22 cellular contexts compared by ENCODE assay signal in genomic region chr4:153661915-153662314, GRCh38.
"Had no signal": no experiment of that assay in that cellular context is flagged by ENCODE, and none has a peak within 500 bp of the region (broad histone marks: within the 10 kb centered on the region; RNA-seq: fewer than 3 reads in every experiment).

No MANE protein-coding gene starts in this region.

- H3K4me3 Mint-ChIP-seq: activated CD4-positive, alpha-beta memory T cell treated with anti-CD3 and anti-CD28 coated beads, Interleukin-2, amount 10 ng/mL, durations not matched to agents 7 days and 5 days; activated CD4-positive, alpha-beta T cell treated with anti-CD3 and anti-CD28 coated beads for 36 hours; activated naive CD4-positive, alpha-beta T cell treated with anti-CD3 and anti-CD28 coated beads for 36 hours; activated naive CD8-positive, alpha-beta T cell; activated T-helper 17 cell treated with anti-CD3 and anti-CD28 coated beads, Interleukin-2, amount 50 U/mL, for 72 hours; T-cell had no signal

- H3K4me3 ChIP-seq: SK-N-MC had no signal

- ATAC-seq: activated CD4-positive, alpha-beta T cell treated with anti-CD3 and anti-CD28 coated beads for 36 hours; activated T-helper 17 cell treated with anti-CD3 and anti-CD28 coated beads, Interleukin-2, amount 50 U/mL, for 72 hours; T-cell had no signal

- H3K27ac Mint-ChIP-seq: activated CD4-positive, alpha-beta memory T cell treated with anti-CD3 and anti-CD28 coated beads, Interleukin-2, amount 10 ng/mL, durations not matched to agents 7 days and 5 days; activated CD4-positive, alpha-beta T cell treated with anti-CD3 and anti-CD28 coated beads for 36 hours; activated naive CD4-positive, alpha-beta T cell treated with anti-CD3 and anti-CD28 coated beads for 36 hours; activated naive CD8-positive, alpha-beta T cell; activated T-helper 17 cell treated with anti-CD3 and anti-CD28 coated beads, Interleukin-2, amount 50 U/mL, for 72 hours; T-cell had no signal

- DNase-seq: activated CD4-positive, alpha-beta memory T cell treated with anti-CD3 and anti-CD28 coated beads, Interleukin-2, amount 10 ng/mL, durations not matched to agents 7 days and 5 days; activated CD4-positive, alpha-beta T cell treated with anti-CD3 and anti-CD28 coated beads for 36 hours; activated CD4-positive, alpha-beta T cell treated with anti-CD3 and anti-CD28 coated beads, Interleukin-2, amount 50 U/mL, for 1 hour; activated gamma-delta T cell; activated naive CD4-positive, alpha-beta T cell treated with anti-CD3 and anti-CD28 coated beads for 36 hours; activated T-cell treated with anti-CD3 and anti-CD28 coated beads for 4 hours; activated T-cell treated with anti-CD3 and anti-CD28 coated beads, Interleukin-2, amount 50 U/mL, for 48 hours; Karpas-422; MM.1S; NCI-H146; NCI-H187 treated with DMSO at 0.1 percent for 48 hours; NCI-H2081 treated with DMSO at 0.1 percent for 48 hours; NCI-H446; NCI-H524; NCI-H748 treated with DMSO at 0.1 percent for 48 hours; T-cell; T-helper 2 cell; T1000; WERI-Rb-1 had no signal

- H3K27me3 Mint-ChIP-seq: activated CD4-positive, alpha-beta T cell treated with anti-CD3 and anti-CD28 coated beads for 36 hours had no signal

- H3K36me3 ChIP-seq: WERI-Rb-1 had no signal

- H3K4me1 Mint-ChIP-seq: activated CD4-positive, alpha-beta memory T cell treated with anti-CD3 and anti-CD28 coated beads, Interleukin-2, amount 10 ng/mL, durations not matched to agents 7 days and 5 days; activated CD4-positive, alpha-beta T cell treated with anti-CD3 and anti-CD28 coated beads for 36 hours; T-cell had no signal

- H3K27ac ChIP-seq: SK-N-MC, WERI-Rb-1 had no signal

- H3K36me3 Mint-ChIP-seq: T-cell had no signal
